8 cellular contexts compared by ENCODE assay signal in the genomic region with DNA sequence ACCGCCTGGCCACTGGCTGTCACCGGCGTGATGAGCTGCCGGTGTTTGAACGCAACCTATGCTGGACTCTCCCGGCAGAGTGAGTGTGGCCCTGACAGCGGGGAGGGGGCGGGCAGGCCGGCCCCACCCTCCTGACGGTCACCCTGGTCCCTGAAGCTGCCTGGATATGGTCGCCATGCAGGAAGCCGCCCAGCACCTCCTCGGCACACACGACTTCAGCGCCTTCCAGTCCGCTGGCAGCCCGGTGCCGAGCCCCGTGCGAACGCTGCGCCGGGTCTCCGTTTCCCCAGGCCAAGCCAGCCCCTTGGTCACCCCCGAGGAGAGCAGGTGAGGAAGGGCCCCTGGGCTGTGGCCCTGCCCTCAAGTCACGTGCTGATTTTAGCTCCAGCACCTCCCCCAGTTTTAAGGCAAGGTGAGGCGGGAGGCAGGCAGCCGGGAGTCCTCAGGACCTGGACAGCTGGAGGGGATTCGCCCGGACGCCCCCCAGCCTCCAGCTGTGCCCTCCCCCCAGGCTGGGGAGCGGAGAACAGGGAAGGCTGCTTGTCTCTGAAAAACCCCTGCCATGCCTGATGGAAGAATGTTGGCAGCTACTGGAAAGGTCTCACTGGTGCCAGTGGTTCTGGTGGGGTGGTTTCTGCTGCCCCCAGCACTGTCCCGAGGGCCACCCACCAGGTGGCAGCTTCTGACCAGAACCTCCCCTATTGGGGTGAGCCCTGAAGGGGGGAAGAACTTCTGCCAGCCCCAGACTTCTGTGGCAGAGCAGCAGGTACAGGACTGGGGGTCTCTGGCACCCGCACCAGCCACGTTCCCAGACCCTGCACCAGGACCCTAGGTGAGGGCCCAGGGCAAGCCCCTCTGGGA. TPM values are rescaled to one million over a fixed set of nuclear protein-coding genes. Genes with fewer than 3 reads are reported as not detected.
DNase-seq lines count a peak whose midpoint lies in the region; ATAC-seq and TF ChIP-seq lines count a peak whose summit lies in the region.

No MANE protein-coding gene starts in this region.

- peaks cover 23% of the 10 kb centered on the region for H3K36me3 Mint-ChIP-seq in CD4-positive, alpha-beta T cell (ENCODE audit: low read depth)

- peaks cover 25% of the 10 kb centered on the region for H3K4me1 Mint-ChIP-seq in CD4-positive, alpha-beta T cell (ENCODE audit: low read depth)

- intact Hi-C loops in CD4-positive, alpha-beta T cell (cut with DNase I, micrococcal nuclease), result loop anchor here (5.0 to 10.0 kb wide), 4 partner anchors 65 to 275 kb away; a partner anchor contains a TSS
- intact Hi-C loops in dorsolateral prefrontal cortex (cut with DNase I), result loop anchor here (2.0 to 5.0 kb wide), 5 partner anchors 15 to 277 kb away; a partner anchor contains a TSS

- peak overlapping the region; percentile 76 for H3K4me3 Mint-ChIP-seq in CD4-positive, alpha-beta T cell

- no peak for DNase-seq in CD4-positive, alpha-beta T cell
- DNase-seq in NCI-H1105 treated with DMSO at 0.1 percent for 48 hours (lab: John Stamatoyannopoulos, UW) (peak; percentile 17), dorsolateral prefrontal cortex (no peak), NCI-H128 (lab: John Stamatoyannopoulos, UW; ENCODE audit: unreplicated experiment) (no peak), Ammon's horn (ENCODE audit: low spot score) (no peak), hypothalamus (lab: John Stamatoyannopoulos, UW) (no peak), SK-N-DZ (ENCODE audit: low spot score) (no peak)

- no peaks in the 10 kb centered on the region for H4K20me1 ChIP-seq in neural cell (ENCODE audit: insufficient read depth)

- CTCF ChIA-PET in CD4-positive, alpha-beta T cell (lab: Charles Lee), result no interaction called here

- H2AFZ ChIP-seq in neural cell (ENCODE audit: low read depth, low read length), result no peak overlapping the region

- H3K27me3 ChIP-seq in CD4-positive, alpha-beta T cell (ENCODE audit: control insufficient read depth, insufficient read depth, low read length), result no peaks in the 10 kb centered on the region
- H3K27me3 ChIP-seq in dorsolateral prefrontal cortex, result no peaks in the 10 kb centered on the region
- no peaks in the 10 kb centered on the region for H3K27me3 ChIP-seq in neural cell (ENCODE audit: insufficient read depth, low read depth, low read length)

- H3K9me3 ChIP-seq in CD4-positive, alpha-beta T cell (ENCODE audit: control insufficient read depth, low read length), result no peaks in the 10 kb centered on the region
- H3K9me3 ChIP-seq in neural cell (ENCODE audit: low read length), result no peaks in the 10 kb centered on the region

- TF ChIP-seq EP300 in neural cell (conservative IDR thresholded peaks at IDR 0.05; ENCODE audit: poor library complexity, severe bottlenecking), result no peak

- peak overlapping the region; percentile 30 for H3K4me2 ChIP-seq in neural cell (ENCODE audit: low read length)

- H3K9ac ChIP-seq in neural cell (ENCODE audit: low read length), result peak overlapping the region; percentile 79

- no peaks in the 10 kb centered on the region for H3K36me3 ChIP-seq in neural cell (ENCODE audit: insufficient read depth, low read length)

- H3K27ac Mint-ChIP-seq in CD4-positive, alpha-beta T cell, result peak overlapping the region; percentile 83

- POLR2A ChIA-PET in CD4-positive, alpha-beta T cell (lab: Charles Lee), result interaction anchor here (0.9 to 1.5 kb wide), 2 partner anchors 15 to 66 kb away, joined by 3 to 4 read pairs; no protein-coding TSS in a partner anchor

- H3K27ac ChIP-seq in CD4-positive, alpha-beta T cell (ENCODE audit: low read depth, low read length), result peak overlapping the region; percentile 59
- peak overlapping the region in 48 of 59 donors; percentile 14 to 100 (median 99) for H3K27ac ChIP-seq in dorsolateral prefrontal cortex
- no peak overlapping the region for H3K27ac ChIP-seq in neural cell (ENCODE audit: low read length)

- no peaks in the 10 kb centered on the region for H3F3A ChIP-seq in neural cell (ENCODE audit: insufficient read depth, low read length, poor library complexity, severe bottlenecking)

- no peak for TF ChIP-seq CTCF in CD4-positive, alpha-beta T cell (IDR thresholded peaks at IDR 0.05)
- no peak for TF ChIP-seq CTCF in dorsolateral prefrontal cortex (IDR thresholded peaks at IDR 0.05 in 54 of 56, conservative IDR thresholded peaks at IDR 0.05 in 2 of 56; ENCODE audit: low read depth in 1 of 56, partially characterized antibody in 56 of 56)
- TF ChIP-seq CTCF in neural cell (IDR thresholded peaks at IDR 0.05; ENCODE audit: poor library complexity, severe bottlenecking), result no peak

- no peaks in the 10 kb centered on the region for H3K9me3 Mint-ChIP-seq in CD4-positive, alpha-beta T cell

- no peaks in the 10 kb centered on the region for H3K27me3 Mint-ChIP-seq in CD4-positive, alpha-beta T cell

- no peak for TF ChIP-seq RAD21 in neural cell (conservative IDR thresholded peaks at IDR 0.05)

- peaks cover 27% of the 10 kb centered on the region for H3K79me2 ChIP-seq in neural cell (replicated peaks; ENCODE audit: insufficient read depth, low read length)

- H3K9me2 ChIP-seq in neural cell (ENCODE audit: insufficient read depth, low read length), result no peaks in the 10 kb centered on the region

- ATAC-seq in CD4-positive, alpha-beta T cell (ENCODE audit: poor library complexity), result no peak

- H3K4me3 ChIP-seq in dorsolateral prefrontal cortex (peak overlapping the region; percentile 64 to 97 (median 89)), neural cell (ENCODE audit: low read length) (peak overlapping the region; percentile 92)

TF ChIP-seq in neural cell, 6 proteins besides CTCF, POLR2A, EP300 and RAD21:
- TF ChIP-seq MXI1 (conservative IDR thresholded peaks at IDR 0.05; ENCODE audit: poor library complexity, severe bottlenecking), result no peak

RNA-seq across cellular contexts. Expression of a gene that starts 1.4 kb away (rescaled TPM):
- 10 to 100 TPM; 18.1 to 19.2 TPM for total RNA-seq in CD4-positive, alpha-beta T cell
- 10 to 100 TPM in 118 of 120 experiments, 1 to 10 TPM in 2; 9.1 to 22.8 (median 14.0) TPM for total RNA-seq in dorsolateral prefrontal cortex
- polyA plus RNA-seq in neural cell, result 25.0 and 36.8 TPM in 2 replicates
- polyA minus RNA-seq in neural cell, result 21.9 and 24.3 TPM in 2 replicates
- polyA plus RNA-seq in SK-N-DZ (2014; cell fraction: cytosol; rRNA removed), result 26.7 and 45.0 TPM in 2 replicates
- polyA plus RNA-seq in SK-N-DZ (2014; cell fraction: nucleus; rRNA removed), result 39.6 and 44.2 TPM in 2 replicates

RNA-seq across cellular contexts. Expression of a gene that starts 2.0 kb away (rescaled TPM):
- 10 to 100 TPM; 45.3 to 46.4 TPM for total RNA-seq in CD4-positive, alpha-beta T cell
- total RNA-seq in dorsolateral prefrontal cortex, result 100 to 1,000 TPM in 119 of 120 experiments, 10 to 100 TPM in 1; 92.3 to 273 (median 164) TPM
- polyA plus RNA-seq in neural cell, result 186 and 230 TPM in 2 replicates
- polyA minus RNA-seq in neural cell, result 105 and 125 TPM in 2 replicates
- 30.5 and 31.1 TPM in 2 replicates for polyA plus RNA-seq in SK-N-DZ (2014; cell fraction: cytosol; rRNA removed)
- 600 and 662 TPM in 2 replicates for polyA plus RNA-seq in SK-N-DZ (2014; cell fraction: nucleus; rRNA removed)

RNA-seq across cellular contexts. Expression of a gene that starts 14.7 kb away (rescaled TPM):
- total RNA-seq in CD4-positive, alpha-beta T cell, result 100 to 1,000 TPM; 130 to 137 TPM
- total RNA-seq in dorsolateral prefrontal cortex, result 100 to 1,000 TPM in 109 of 120 experiments, 10 to 100 TPM in 11; 87.2 to 200 (median 130) TPM
- 131 and 132 TPM in 2 replicates for polyA plus RNA-seq in neural cell
- 48.9 and 50.2 TPM in 2 replicates for polyA minus RNA-seq in neural cell
- 73.2 and 97.2 TPM in 2 replicates for polyA plus RNA-seq in SK-N-DZ (2014; cell fraction: cytosol; rRNA removed)
- polyA plus RNA-seq in SK-N-DZ (2014; cell fraction: nucleus; rRNA removed), result 426 and 497 TPM in 2 replicates

RNA-seq across cellular contexts. Expression of a gene that starts 14.8 kb away (rescaled TPM):
- total RNA-seq in CD4-positive, alpha-beta T cell, result 10 to 100 TPM; 11.6 to 12.9 TPM
- total RNA-seq in dorsolateral prefrontal cortex, result 10 to 100 TPM; 16.2 to 34.2 (median 22.5) TPM
- polyA plus RNA-seq in neural cell, result 9.9 and 13.3 TPM in 2 replicates
- polyA minus RNA-seq in neural cell, result 21.6 and 22.4 TPM in 2 replicates
- polyA plus RNA-seq in SK-N-DZ (2014; cell fraction: cytosol; rRNA removed), result 10.0 and 10.7 TPM in 2 replicates
- polyA plus RNA-seq in SK-N-DZ (2014; cell fraction: nucleus; rRNA removed), result 5.8 and 6.7 TPM in 2 replicates

RNA-seq across cellular contexts. Expression of a gene that starts 21.3 kb away (rescaled TPM):
- total RNA-seq in CD4-positive, alpha-beta T cell, result 1 to 10 TPM; 3.3 to 3.4 TPM
- 1 to 10 TPM in 6 of 120 experiments, under 1 TPM in 108, not detected in 6; 0.11 to 1.7 (median 0.38) TPM for total RNA-seq in dorsolateral prefrontal cortex
- polyA plus RNA-seq in neural cell, result 1.0 and 1.2 TPM in 2 replicates
- polyA minus RNA-seq in neural cell, result 0.73 and 1.6 TPM in 2 replicates
- 0.07 and 0.33 TPM in 2 replicates for polyA plus RNA-seq in SK-N-DZ (2014; cell fraction: cytosol; rRNA removed)
- polyA plus RNA-seq in SK-N-DZ (2014; cell fraction: nucleus; rRNA removed), result 0.54 and 0.69 TPM in 2 replicates
